Comparison of ENCODE assay signal across 22 cellular contexts in genomic region chr2:184769038-184769437, GRCh38.
DNase-seq lines count a peak whose midpoint lies in the region; ATAC-seq, FAIRE-seq and TF ChIP-seq lines count a peak whose summit lies in the region.
"Had no signal": no experiment of that assay in that cellular context is flagged by ENCODE, and none has a peak within 500 bp of the region (broad histone marks: within the 10 kb centered on the region; RNA-seq: fewer than 3 reads in every experiment).

No MANE protein-coding gene starts in this region.

- no peak overlapping the region for H3K4me3 Mint-ChIP-seq in astrocyte (ENCODE audit: unreplicated experiment)
- H3K4me3 Mint-ChIP-seq: activated naive CD4-positive, alpha-beta T cell treated with anti-CD3 and anti-CD28 coated beads for 36 hours; endodermal cell; nephron progenitor cell had no signal

- H3K27ac Mint-ChIP-seq in astrocyte (ENCODE audit: unreplicated experiment), result no peak overlapping the region
- H3K27ac Mint-ChIP-seq: activated naive CD4-positive, alpha-beta T cell treated with anti-CD3 and anti-CD28 coated beads for 36 hours; endodermal cell; nephron progenitor cell had no signal

- TF ChIP-seq POLR2A in IMR-90 (IDR thresholded peaks at IDR 0.05; ENCODE audit: low read depth, low read length), result no peak

- H3K9me1 ChIP-seq in IMR-90 (ENCODE audit: insufficient read depth, low read length), result no peaks in the 10 kb centered on the region

- peak; percentile 4 for DNase-seq in AG08396 (ENCODE audit: low spot score)
- DNase-seq in IMR-90, result peak; percentile 81
- peak; percentile 70 for DNase-seq in astrocyte (ENCODE audit: low read depth)
- peak; percentile 14 for DNase-seq in fibroblast of villous mesenchyme (ENCODE audit: low read depth)
- no peak for DNase-seq in ecto neural progenitor cell (ENCODE audit: low spot score)
- DNase-seq in GDM1 (lab: John Stamatoyannopoulos, UW), result no peak
- DNase-seq in hypothalamus (lab: John Stamatoyannopoulos, UW), result no peak
- DNase-seq: activated CD4-positive, alpha-beta T cell treated with anti-CD3 and anti-CD28 coated beads for 48 hours; activated naive CD4-positive, alpha-beta T cell treated with anti-CD3 and anti-CD28 coated beads for 36 hours; activated T-cell treated with anti-CD3 and anti-CD28 coated beads for 4 hours; AML-193; Caco-2; central memory CD4-positive, alpha-beta T cell; endodermal cell; GOT3; NCI-H1694; NCI-H510A treated with DMSO at 0.1 percent for 48 hours; nephron progenitor cell had no signal

- peak overlapping the region; percentile 30 for H2BK5ac ChIP-seq in IMR-90 (ENCODE audit: low read depth, low read length, poor library complexity, severe bottlenecking)

- no peak overlapping the region for H2BK120ac ChIP-seq in IMR-90 (ENCODE audit: low read depth, low read length)

- no peaks in the 10 kb centered on the region for H3K36me3 Mint-ChIP-seq in astrocyte (ENCODE audit: low read depth, unreplicated experiment)

- H3K27ac ChIP-seq in IMR-90 (ENCODE audit: insufficient read depth, low read length), result no peak overlapping the region
- H3K27ac ChIP-seq in astrocyte (ENCODE audit: low read depth, low read length), result no peak overlapping the region
- H3K27ac ChIP-seq: SK-N-MC had no signal

- intact Hi-C loops in IMR-90 (cut with micrococcal nuclease), result loop anchor here (10.0 kb wide), 1 partner anchor 116 kb away; no protein-coding TSS in a partner anchor

- no peaks in the 10 kb centered on the region for H3K9me3 Mint-ChIP-seq in astrocyte (ENCODE audit: unreplicated experiment)
- H3K9me3 Mint-ChIP-seq: activated naive CD4-positive, alpha-beta T cell treated with anti-CD3 and anti-CD28 coated beads for 36 hours; nephron progenitor cell had no signal

- H2AK5ac ChIP-seq in IMR-90 (ENCODE audit: low read depth, low read length), result no peak overlapping the region

- H4K91ac ChIP-seq in IMR-90 (ENCODE audit: insufficient read depth, low read depth, low read length), result no peak overlapping the region

- BruUV-seq in IMR-90 (replicated peaks; lab: Mats Ljungman, UMichigan), result no TSS peak

- H4K5ac ChIP-seq in IMR-90 (ENCODE audit: low read depth, low read length), result no peak overlapping the region

- no peaks in the 10 kb centered on the region for H3K27me3 ChIP-seq in IMR-90 (ENCODE audit: control insufficient read depth, insufficient read depth, low read length)
- no peaks in the 10 kb centered on the region for H3K27me3 ChIP-seq in astrocyte (ENCODE audit: insufficient read depth, low read length)

- POLR2A ChIA-PET in IMR-90 (lab: Charles Lee; ENCODE audit: unreplicated experiment), result no interaction called here

- no peak overlapping the region for H3K4ac ChIP-seq in IMR-90 (ENCODE audit: low read depth, low read length)

- H3K14ac ChIP-seq in IMR-90 (replicated peaks; ENCODE audit: low read depth, low read length), result no peak overlapping the region

- H3K9ac ChIP-seq in IMR-90 (ENCODE audit: low read depth, low read length), result no peak overlapping the region
- H3K9ac ChIP-seq in astrocyte (ENCODE audit: low read length), result no peak overlapping the region

- H3K9me3 ChIP-seq in IMR-90 (ENCODE audit: control insufficient read depth, insufficient read depth, low read length), result no peaks in the 10 kb centered on the region
- H3K9me3 ChIP-seq in astrocyte (ENCODE audit: insufficient read depth, low read depth, low read length), result no peaks in the 10 kb centered on the region
- H3K9me3 ChIP-seq: Caco-2 had no signal

- dilution Hi-C loops in IMR-90 (cut with HindIII; ENCODE audit: low sequenced_read_pairs, unreplicated experiment), result no loop called here

- H3K4me1 ChIP-seq in IMR-90 (ENCODE audit: control insufficient read depth, insufficient read depth, low read length), result no peaks in the 10 kb centered on the region
- H3K4me1 ChIP-seq in astrocyte (ENCODE audit: insufficient read depth, low read length), result no peaks in the 10 kb centered on the region

- TF ChIP-seq RAD21 in IMR-90 (IDR thresholded peaks at IDR 0.05; ENCODE audit: low read length), result no peak

- no peak overlapping the region for H2BK20ac ChIP-seq in IMR-90 (ENCODE audit: low read depth, low read length)

- peak; percentile 79 for ATAC-seq in IMR-90 (ENCODE audit: low read depth)
- no peak for ATAC-seq in GM18498 (IDR thresholded peaks at IDR 0.05; ENCODE audit: unreplicated experiment)

- no peaks in the 10 kb centered on the region for H3K79me2 ChIP-seq in astrocyte (ENCODE audit: insufficient read depth, low read length)

- no peak for TF ChIP-seq CTCF in IMR-90 (conservative IDR thresholded peaks at IDR 0.05; ENCODE audit: low read depth, low read length)
- TF ChIP-seq CTCF in astrocyte (IDR thresholded peaks at IDR 0.05; ENCODE audit: insufficient read depth, low read depth, low read length), result no peak
- TF ChIP-seq CTCF in fibroblast of villous mesenchyme (IDR thresholded peaks at IDR 0.05; ENCODE audit: insufficient read depth, low read depth, low read length), result no peak

- H3K79me1 ChIP-seq in IMR-90 (ENCODE audit: low read depth in 1 of 2, low read length in 2 of 2), result no peaks in the 10 kb centered on the region

- H4K8ac ChIP-seq in IMR-90 (ENCODE audit: low read depth in 2 of 2, low read length in 2 of 2), result no peak overlapping the region

- no peaks in the 10 kb centered on the region for H3K4me1 Mint-ChIP-seq in astrocyte (ENCODE audit: low read depth, unreplicated experiment)
- H3K4me1 Mint-ChIP-seq: endodermal cell, nephron progenitor cell had no signal

- H2AFZ ChIP-seq in IMR-90 (replicated peaks; ENCODE audit: low read length, poor library complexity) (no peak overlapping the region), astrocyte (ENCODE audit: low read depth, low read length) (no peak overlapping the region)

- H3K56ac ChIP-seq in IMR-90 (ENCODE audit: extremely low read depth, insufficient read depth, low read length), result no peak overlapping the region

- H4K20me1 ChIP-seq in IMR-90 (ENCODE audit: insufficient read depth, low read length) (no peaks in the 10 kb centered on the region), astrocyte (ENCODE audit: insufficient read depth, low read length) (no peaks in the 10 kb centered on the region)

- H3K23ac ChIP-seq in IMR-90 (ENCODE audit: low read depth, low read length), result no peak overlapping the region

- H3K4me3 ChIP-seq in IMR-90 (ENCODE audit: insufficient read depth, low read depth, low read length), result no peak overlapping the region
- H3K4me3 ChIP-seq in astrocyte (ENCODE audit: insufficient read depth, low read depth, low read length), result no peak overlapping the region
- no peak overlapping the region for H3K4me3 ChIP-seq in fibroblast of villous mesenchyme (ENCODE audit: low read depth, low read length)
- H3K4me3 ChIP-seq: SK-N-MC had no signal

- H3K27me3 Mint-ChIP-seq in astrocyte (ENCODE audit: low read depth, unreplicated experiment), result no peaks in the 10 kb centered on the region

- CTCF ChIA-PET in IMR-90 (lab: Yijun Ruan, JAX), result no interaction called here

- in situ Hi-C loops in IMR-90 (cut with MboI; ENCODE audit: low sequenced_read_pairs), result no loop called here

- no CpG with 5 or more reads among the region's 2 CpGs for WGBS in IMR-90 (ENCODE audit: extremely low coverage in 2 of 2, insufficient read length in 1 of 2), 2 experiments

- no peak overlapping the region for H2BK15ac ChIP-seq in IMR-90 (ENCODE audit: low read depth, low read length)

- no peak overlapping the region for H2AK9ac ChIP-seq in IMR-90 (replicated peaks; ENCODE audit: low read depth, low read length, poor library complexity)

- H3K18ac ChIP-seq in IMR-90 (ENCODE audit: low read depth, low read length), result no peak overlapping the region

- H3K4me2 ChIP-seq in IMR-90 (ENCODE audit: low read depth, low read length), result peak overlapping the region; percentile 25; the same call in 1 of the 2 replicates
- H3K4me2 ChIP-seq in astrocyte (ENCODE audit: low read length), result peak overlapping the region; percentile 2

- no peaks in the 10 kb centered on the region for H3K36me3 ChIP-seq in IMR-90 (ENCODE audit: control insufficient read depth, insufficient read depth, low read length)
- no peaks in the 10 kb centered on the region for H3K36me3 ChIP-seq in astrocyte (ENCODE audit: insufficient read depth, low read length)

- no peak for FAIRE-seq in astrocyte (lab: Jason Lieb, UNC)
- FAIRE-seq: GM12892, keratinocyte had no signal

TF ChIP-seq in IMR-90, 13 proteins besides CTCF, POLR2A, EP300 and RAD21:
- TF ChIP-seq BHLHE40 (IDR thresholded peaks at IDR 0.05; ENCODE audit: low read depth, low read length) (peak; percentile 33; the same call in 1 of the 2 replicates), MXI1 (IDR thresholded peaks at IDR 0.05; ENCODE audit: borderline replicate concordance, low read depth, low read length) (no peak), FOS (IDR thresholded peaks at IDR 0.05; ENCODE audit: low read depth, low read length) (no peak)

Comparison
In these comparisons a context has a peak if more than half of its experiments do, and no peak if none do; other contexts are left out.
1. DNase-seq: peak in AG08396 (single experiment), IMR-90 (single experiment), astrocyte (single experiment) and fibroblast of villous mesenchyme (single experiment); none in ecto neural progenitor cell (single experiment), GDM1 (single experiment) and hypothalamus (0 of 51).